22 cellular contexts compared by ENCODE assay signal in the genomic region with DNA sequence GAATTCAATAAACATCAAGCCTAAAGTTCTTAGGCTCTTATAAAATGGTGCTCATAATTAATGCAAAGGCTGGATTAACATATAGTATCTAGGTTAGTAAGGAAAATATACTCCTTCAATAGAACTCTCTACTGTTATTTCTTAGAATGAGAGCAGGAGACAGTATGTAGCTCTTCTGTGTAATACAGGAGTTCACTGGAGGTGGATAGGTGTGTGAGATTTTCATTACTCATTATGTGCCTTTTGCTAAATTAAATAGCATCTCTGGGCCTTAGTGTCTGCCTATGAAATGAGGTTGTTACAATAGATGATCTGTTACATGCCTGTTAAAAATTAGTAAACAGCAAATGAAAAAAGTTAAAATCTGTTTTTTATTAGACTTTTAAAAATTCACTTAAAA. TPM values are rescaled to one million over a fixed set of nuclear protein-coding genes. Genes with fewer than 3 reads are reported as not detected.
DNase-seq lines count a peak whose midpoint lies in the region; ATAC-seq and TF ChIP-seq lines count a peak whose summit lies in the region.
"Had no signal": no experiment of that assay in that cellular context is flagged by ENCODE, and none has a peak within 500 bp of the region (broad histone marks: within the 10 kb centered on the region; RNA-seq: fewer than 3 reads in every experiment).

No MANE protein-coding gene starts in this region.

- H3K9me3 Mint-ChIP-seq in activated CD4-positive, alpha-beta memory T cell treated with anti-CD3 and anti-CD28 coated beads for 36 hours: no peaks in the 10 kb centered on the region
- no peaks in the 10 kb centered on the region for H3K9me3 Mint-ChIP-seq in activated CD4-positive, alpha-beta memory T cell treated with anti-CD3 and anti-CD28 coated beads, Interleukin-2, amount 10 ng/mL, durations not matched to agents 7 days and 5 days
- no peaks in the 10 kb centered on the region for H3K9me3 Mint-ChIP-seq in activated T-cell treated with anti-CD3 and anti-CD28 coated beads, Interleukin-2, amount 50 U/mL, for 72 hours
- no peaks in the 10 kb centered on the region for H3K9me3 Mint-ChIP-seq in memory B cell
- H3K9me3 Mint-ChIP-seq: CD4-positive, alpha-beta T cell; CD8-positive, alpha-beta memory T cell; HFFc6 had no signal

- H3K9me3 ChIP-seq in T-helper 17 cell (ENCODE audit: control insufficient read depth, low read length, poor library complexity, severe bottlenecking): no peaks in the 10 kb centered on the region
- H3K9me3 ChIP-seq: A549, BE2C, HAP-1 had no signal

- no peak for DNase-seq in activated CD4-positive, alpha-beta memory T cell treated with anti-CD3 and anti-CD28 coated beads for 36 hours
- DNase-seq in activated CD4-positive, alpha-beta memory T cell treated with anti-CD3 and anti-CD28 coated beads, Interleukin-2, amount 10 ng/mL, durations not matched to agents 7 days and 5 days: no peak
- no peak for DNase-seq in activated T-cell treated with anti-CD3 and anti-CD28 coated beads, Interleukin-2, amount 50 U/mL, for 72 hours
- DNase-seq in activated T-cell treated with anti-CD3 and anti-CD28 coated beads for 4 hours (no peak), T-helper 17 cell (no peak), memory B cell (ENCODE audit: low spot score in 2 of 2) (no peak), left lobe of liver (ENCODE audit: low spot score) (no peak)
- DNase-seq: 8988T; ACHN; AML-193; BE2C; CD4-positive, alpha-beta T cell; CD8-positive, alpha-beta memory T cell; DMS53; DMS79 treated with DMSO at 0.1 percent for 48 hours; GF-D8; GOT3; HFFc6 had no signal

- ATAC-seq in activated T-cell treated with anti-CD3 and anti-CD28 coated beads, Interleukin-2, amount 50 U/mL, for 72 hours (replicated peaks in 1 of 2): peak in 1 of 2 donors; percentile 63
- ATAC-seq in T-helper 17 cell (no peak), memory B cell (ENCODE audit: low read depth) (no peak), left lobe of liver (no peak), SK-N-SH treated with all-trans-retinoic acid at 6 μM for 48 hours (no peak)
- ATAC-seq: A549 had no signal

- CTCF ChIA-PET in activated CD4-positive, alpha-beta memory T cell treated with anti-CD3 and anti-CD28 coated beads for 36 hours (lab: Charles Lee): interaction anchor here (1.3 kb wide), 1 partner anchor 19 kb away, joined by 4 read pairs; no protein-coding TSS in a partner anchor
- CTCF ChIA-PET in activated CD4-positive, alpha-beta memory T cell treated with anti-CD3 and anti-CD28 coated beads, Interleukin-2, amount 10 ng/mL, durations not matched to agents 7 days and 5 days (lab: Charles Lee): interaction anchor here (1.0 to 1.8 kb wide), 3 partner anchors 14 to 410 kb away, joined by 3 to 6 read pairs (median 3); a partner anchor contains a TSS

- POLR2A ChIA-PET in activated CD4-positive, alpha-beta memory T cell treated with anti-CD3 and anti-CD28 coated beads for 36 hours (lab: Charles Lee): interaction anchor here (1.4 kb wide), 1 partner anchor 23 kb away, joined by 4 read pairs; no protein-coding TSS in a partner anchor
- POLR2A ChIA-PET in activated CD4-positive, alpha-beta memory T cell treated with anti-CD3 and anti-CD28 coated beads, Interleukin-2, amount 10 ng/mL, durations not matched to agents 7 days and 5 days (lab: Charles Lee): interaction anchor here (1.7 kb wide), 2 partner anchors 12 to 20 kb away, joined by 4 read pairs; no protein-coding TSS in a partner anchor

- intact Hi-C loops in activated CD4-positive, alpha-beta memory T cell treated with anti-CD3 and anti-CD28 coated beads for 36 hours (cut with micrococcal nuclease): loop anchor here (1.0 kb wide), 1 partner anchor 14 kb away; no protein-coding TSS in a partner anchor

- no peak overlapping the region for H3K4me3 Mint-ChIP-seq in activated CD4-positive, alpha-beta memory T cell treated with anti-CD3 and anti-CD28 coated beads for 36 hours
- H3K4me3 Mint-ChIP-seq in activated CD4-positive, alpha-beta memory T cell treated with anti-CD3 and anti-CD28 coated beads, Interleukin-2, amount 10 ng/mL, durations not matched to agents 7 days and 5 days: no peak overlapping the region
- H3K4me3 Mint-ChIP-seq in activated T-cell treated with anti-CD3 and anti-CD28 coated beads, Interleukin-2, amount 50 U/mL, for 72 hours: no peak overlapping the region
- H3K4me3 Mint-ChIP-seq in T-helper 17 cell: no peak overlapping the region
- H3K4me3 Mint-ChIP-seq in memory B cell: no peak overlapping the region
- H3K4me3 Mint-ChIP-seq: CD14-positive monocyte; CD4-positive, alpha-beta T cell; CD8-positive, alpha-beta memory T cell; HFFc6 had no signal

- peak overlapping the region; percentile 5 for H3K27ac Mint-ChIP-seq in activated CD4-positive, alpha-beta memory T cell treated with anti-CD3 and anti-CD28 coated beads for 36 hours
- H3K27ac Mint-ChIP-seq in activated CD4-positive, alpha-beta memory T cell treated with anti-CD3 and anti-CD28 coated beads, Interleukin-2, amount 10 ng/mL, durations not matched to agents 7 days and 5 days: no peak overlapping the region
- H3K27ac Mint-ChIP-seq in activated T-cell treated with anti-CD3 and anti-CD28 coated beads, Interleukin-2, amount 50 U/mL, for 72 hours: peak overlapping the region; percentile 65
- peak overlapping the region; percentile 29 for H3K27ac Mint-ChIP-seq in T-helper 17 cell
- H3K27ac Mint-ChIP-seq in memory B cell: peak overlapping the region; percentile 38
- H3K27ac Mint-ChIP-seq: CD14-positive monocyte; CD4-positive, alpha-beta T cell; CD8-positive, alpha-beta memory T cell; HFFc6 had no signal

- H3K36me3 Mint-ChIP-seq in activated CD4-positive, alpha-beta memory T cell treated with anti-CD3 and anti-CD28 coated beads for 36 hours: peaks cover 50% of the 10 kb centered on the region
- H3K36me3 Mint-ChIP-seq in activated CD4-positive, alpha-beta memory T cell treated with anti-CD3 and anti-CD28 coated beads, Interleukin-2, amount 10 ng/mL, durations not matched to agents 7 days and 5 days (ENCODE audit: low read depth): peaks cover 72% of the 10 kb centered on the region
- peaks cover 17 to 39% of the 10 kb centered on the region in 2 donors for H3K36me3 Mint-ChIP-seq in activated T-cell treated with anti-CD3 and anti-CD28 coated beads, Interleukin-2, amount 50 U/mL, for 72 hours (ENCODE audit: insufficient read depth in 2 of 2)
- peaks cover 15% of the 10 kb centered on the region for H3K36me3 Mint-ChIP-seq in T-helper 17 cell (ENCODE audit: low read depth)
- peaks cover 26% of the 10 kb centered on the region for H3K36me3 Mint-ChIP-seq in memory B cell

- H3K27me3 Mint-ChIP-seq in activated CD4-positive, alpha-beta memory T cell treated with anti-CD3 and anti-CD28 coated beads for 36 hours: no peaks in the 10 kb centered on the region
- H3K27me3 Mint-ChIP-seq in activated CD4-positive, alpha-beta memory T cell treated with anti-CD3 and anti-CD28 coated beads, Interleukin-2, amount 10 ng/mL, durations not matched to agents 7 days and 5 days: no peaks in the 10 kb centered on the region
- H3K27me3 Mint-ChIP-seq in activated T-cell treated with anti-CD3 and anti-CD28 coated beads, Interleukin-2, amount 50 U/mL, for 72 hours (ENCODE audit: low read depth): no peaks in the 10 kb centered on the region
- H3K27me3 Mint-ChIP-seq in T-helper 17 cell: no peaks in the 10 kb centered on the region
- no peaks in the 10 kb centered on the region for H3K27me3 Mint-ChIP-seq in memory B cell
- H3K27me3 Mint-ChIP-seq: CD4-positive, alpha-beta T cell; CD8-positive, alpha-beta memory T cell had no signal

- H3K4me1 Mint-ChIP-seq in activated CD4-positive, alpha-beta memory T cell treated with anti-CD3 and anti-CD28 coated beads for 36 hours (ENCODE audit: low read depth): peaks cover 27% of the 10 kb centered on the region
- peaks cover 30% of the 10 kb centered on the region for H3K4me1 Mint-ChIP-seq in activated CD4-positive, alpha-beta memory T cell treated with anti-CD3 and anti-CD28 coated beads, Interleukin-2, amount 10 ng/mL, durations not matched to agents 7 days and 5 days
- H3K4me1 Mint-ChIP-seq in activated T-cell treated with anti-CD3 and anti-CD28 coated beads, Interleukin-2, amount 50 U/mL, for 72 hours (ENCODE audit: low read depth): peaks cover 40% of the 10 kb centered on the region
- peaks cover 8% of the 10 kb centered on the region for H3K4me1 Mint-ChIP-seq in T-helper 17 cell
- peaks cover 5% of the 10 kb centered on the region for H3K4me1 Mint-ChIP-seq in memory B cell
- H3K4me1 Mint-ChIP-seq: CD14-positive monocyte had no signal

TF ChIP-seq in SK-N-SH treated with all-trans-retinoic acid at 6 μM for 48 hours, 23 proteins besides CTCF, POLR2A, EP300 and RAD21 (continues in another document):
- no peak for TF ChIP-seq ZFP3 (CRISPR knock-in tag; IDR thresholded peaks at IDR 0.05)
- TF ChIP-seq ZNF70 (CRISPR knock-in tag; IDR thresholded peaks at IDR 0.05): no peak
- TF ChIP-seq ISL1 (CRISPR knock-in tag; IDR thresholded peaks at IDR 0.05): no peak
- no peak for TF ChIP-seq ZC3H10 (CRISPR knock-in tag; IDR thresholded peaks at IDR 0.05)
- TF ChIP-seq, protein P1, sequence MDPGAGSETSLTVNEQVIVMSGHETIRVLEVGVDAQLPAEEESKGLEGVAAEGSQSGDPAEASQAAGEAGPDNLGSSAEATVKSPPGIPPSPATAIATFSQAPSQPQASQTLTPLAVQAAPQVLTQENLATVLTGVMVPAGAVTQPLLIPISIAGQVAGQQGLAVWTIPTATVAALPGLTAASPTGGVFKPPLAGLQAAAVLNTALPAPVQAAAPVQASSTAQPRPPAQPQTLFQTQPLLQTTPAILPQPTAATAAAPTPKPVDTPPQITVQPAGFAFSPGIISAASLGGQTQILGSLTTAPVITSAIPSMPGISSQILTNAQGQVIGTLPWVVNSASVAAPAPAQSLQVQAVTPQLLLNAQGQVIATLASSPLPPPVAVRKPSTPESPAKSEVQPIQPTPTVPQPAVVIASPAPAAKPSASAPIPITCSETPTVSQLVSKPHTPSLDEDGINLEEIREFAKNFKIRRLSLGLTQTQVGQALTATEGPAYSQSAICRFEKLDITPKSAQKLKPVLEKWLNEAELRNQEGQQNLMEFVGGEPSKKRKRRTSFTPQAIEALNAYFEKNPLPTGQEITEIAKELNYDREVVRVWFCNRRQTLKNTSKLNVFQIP (CRISPR knock-in tag; IDR thresholded peaks at IDR 0.05; ENCODE audit: borderline replicate concordance, low read depth): no peak
- TF ChIP-seq ESRRG (CRISPR knock-in tag; IDR thresholded peaks at IDR 0.05): no peak

RNA-seq across cellular contexts. Expression of a gene that starts 20.6 kb away (rescaled TPM):
- total RNA-seq in activated CD4-positive, alpha-beta memory T cell treated with anti-CD3 and anti-CD28 coated beads for 36 hours: 100 to 1,000 TPM; 170 TPM
- total RNA-seq in activated CD4-positive, alpha-beta memory T cell treated with anti-CD3 and anti-CD28 coated beads, Interleukin-2, amount 10 ng/mL, durations not matched to agents 7 days and 5 days: 10 to 100 TPM; 63.9 to 66.9 TPM
- 10 to 100 TPM; 57.2 to 73.2 TPM for total RNA-seq in activated T-cell treated with anti-CD3 and anti-CD28 coated beads, Interleukin-2, amount 50 U/mL, for 72 hours
- total RNA-seq in T-helper 17 cell (10 to 100 TPM; 48.7 to 50.7 TPM), left lobe of liver (7.5 TPM)

RNA-seq across cellular contexts. Expression of a gene that starts 36.8 kb away (rescaled TPM):
- total RNA-seq in activated CD4-positive, alpha-beta memory T cell treated with anti-CD3 and anti-CD28 coated beads for 36 hours: 10 to 100 TPM; 53.1 to 55.1 TPM
- total RNA-seq in activated CD4-positive, alpha-beta memory T cell treated with anti-CD3 and anti-CD28 coated beads, Interleukin-2, amount 10 ng/mL, durations not matched to agents 7 days and 5 days: 10 to 100 TPM; 40.6 to 44.5 TPM
- 10 to 100 TPM; 63.8 to 64.0 TPM for total RNA-seq in activated T-cell treated with anti-CD3 and anti-CD28 coated beads, Interleukin-2, amount 50 U/mL, for 72 hours
- total RNA-seq in T-helper 17 cell (10 to 100 TPM; 17.7 to 23.9 TPM), left lobe of liver (11.5 TPM)
